ENCODE assay signal across 13 cellular contexts in genomic region chr3:188369526-188369925, GRCh38.
"Had no signal": no experiment of that assay in that cellular context is flagged by ENCODE, and none has a peak within 500 bp of the region (broad histone marks: within the 10 kb centered on the region; RNA-seq: fewer than 3 reads in every experiment).

No MANE protein-coding gene starts in this region.

- H3K27me3 ChIP-seq: cardiac muscle cell, stomach, uterus had no signal

- H3K27ac ChIP-seq: cardiac muscle cell, lower lobe of right lung, psoas muscle had no signal

- H3K4me3 ChIP-seq: cardiac muscle cell, lower lobe of right lung, mucosa of descending colon, psoas muscle, stomach, uterus had no signal

- H3K27me3 Mint-ChIP-seq: activated CD4-positive, alpha-beta T cell treated with anti-CD3 and anti-CD28 coated beads for 36 hours had no signal

- H3K27ac Mint-ChIP-seq: activated CD4-positive, alpha-beta T cell treated with anti-CD3 and anti-CD28 coated beads for 36 hours; activated CD8-positive, alpha-beta T cell treated with anti-CD3 and anti-CD28 coated beads, Interleukin-2, amount 10 ng/mL, durations not matched to agents 7 days and 5 days had no signal

- H3K4me3 Mint-ChIP-seq: activated CD4-positive, alpha-beta T cell treated with anti-CD3 and anti-CD28 coated beads for 36 hours; activated CD8-positive, alpha-beta T cell treated with anti-CD3 and anti-CD28 coated beads, Interleukin-2, amount 10 ng/mL, durations not matched to agents 7 days and 5 days; immature natural killer cell had no signal

- ATAC-seq: activated CD8-positive, alpha-beta T cell treated with anti-CD3 and anti-CD28 coated beads, Interleukin-2, amount 10 ng/mL, durations not matched to agents 7 days and 5 days; lower lobe of right lung; mucosa of descending colon had no signal

- H3K9me3 ChIP-seq: lower lobe of right lung, mucosa of descending colon, psoas muscle, stomach, uterus had no signal

- H3K36me3 ChIP-seq: cardiac muscle cell, lower lobe of right lung, stomach, uterus had no signal

- FAIRE-seq: colon had no signal

- DNase-seq: activated CD8-positive, alpha-beta memory T cell treated with anti-CD3 and anti-CD28 coated beads, Interleukin-2, amount 50 U/mL, for 48 hours; activated CD8-positive, alpha-beta T cell treated with anti-CD3 and anti-CD28 coated beads, Interleukin-2, amount 10 ng/mL, durations not matched to agents 7 days and 5 days; activated naive CD4-positive, alpha-beta T cell; immature natural killer cell; lower lobe of right lung; mucosa of descending colon; psoas muscle; stomach; T1000; uterus had no signal
